ENCODE assay signal across 8 cellular contexts in the genomic region with DNA sequence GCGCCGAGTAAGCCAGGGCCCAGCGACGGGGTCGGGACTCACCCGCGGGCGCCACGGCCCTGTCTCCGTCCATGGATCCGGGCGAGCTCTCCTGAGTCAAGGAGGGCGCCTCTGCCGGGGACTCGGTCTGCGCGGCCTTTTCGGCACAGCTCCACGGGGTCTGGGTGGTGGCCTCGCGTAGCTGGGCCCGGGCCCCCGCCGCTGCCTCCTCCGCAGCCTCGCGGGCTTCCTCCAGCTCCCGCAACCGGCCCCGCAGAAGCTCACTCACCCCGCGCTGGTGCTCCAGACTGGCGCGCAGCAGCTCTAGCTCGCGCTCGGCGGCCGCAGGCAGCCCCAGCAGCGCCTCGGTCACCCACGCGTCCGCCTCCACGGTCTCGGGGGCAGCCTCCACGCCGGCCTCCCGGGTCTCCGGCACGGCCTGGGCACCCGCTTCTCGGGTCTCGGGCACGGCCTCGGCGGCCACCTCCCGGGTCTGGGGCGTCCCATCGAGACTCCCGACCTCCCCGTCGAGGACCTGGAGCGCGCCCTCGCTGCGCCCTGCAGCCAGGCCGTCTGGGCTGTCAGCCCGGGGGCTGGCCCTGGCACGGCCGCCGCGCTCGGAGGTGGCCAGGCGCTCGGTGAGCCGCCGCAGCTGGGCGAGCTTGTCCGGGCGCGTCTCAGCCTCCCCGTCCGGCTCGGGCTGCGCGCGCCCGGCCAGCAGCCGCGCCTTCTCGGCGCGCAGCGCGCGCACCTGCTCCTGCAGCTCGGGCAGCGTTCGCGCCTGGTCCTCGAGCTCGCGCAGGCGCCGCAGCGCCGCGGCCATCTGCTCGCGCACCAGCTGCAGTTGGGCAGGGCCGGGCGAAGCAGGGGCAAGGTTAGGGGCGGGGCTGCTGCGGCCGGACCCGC. TPM values are rescaled to one million over a fixed set of nuclear protein-coding genes. Genes with fewer than 3 reads are reported as not detected.
DNase-seq lines count a peak whose midpoint lies in the region; ATAC-seq and TF ChIP-seq lines count a peak whose summit lies in the region.

No MANE protein-coding gene starts in this region.

- peaks cover 4% of the 10 kb centered on the region for H3K4me1 Mint-ChIP-seq in CD8-positive, alpha-beta T cell (ENCODE audit: low read depth)
- H3K4me1 Mint-ChIP-seq in MCF 10A (ENCODE audit: insufficient read depth, unreplicated experiment) = no peaks in the 10 kb centered on the region

- in situ Hi-C loops in GM23248 (cut with MboI) = no loop called here

- H3K36me3 Mint-ChIP-seq in CD8-positive, alpha-beta T cell = no peaks in the 10 kb centered on the region
- no peaks in the 10 kb centered on the region for H3K36me3 Mint-ChIP-seq in MCF 10A (ENCODE audit: insufficient read depth, unreplicated experiment)

- H3K79me2 ChIP-seq in GM23248 (ENCODE audit: insufficient read depth) = no peaks in the 10 kb centered on the region

- intact Hi-C loops in CD8-positive, alpha-beta T cell (cut with DNase I, micrococcal nuclease) = no loop called here
- intact Hi-C loops in MCF 10A (cut with micrococcal nuclease) = no loop called here

- H3K4me1 ChIP-seq in CD8-positive, alpha-beta T cell (ENCODE audit: insufficient read depth, low read length) = peaks cover 6% of the 10 kb centered on the region
- H3K4me1 ChIP-seq in GM23248 (ENCODE audit: insufficient read depth) (no peaks in the 10 kb centered on the region), upper lobe of left lung (peaks cover 22 to 55% (median 44%) of the 10 kb centered on the region in 4 donors)

- H3K27ac Mint-ChIP-seq in CD8-positive, alpha-beta T cell = no peak overlapping the region
- no peak overlapping the region for H3K27ac Mint-ChIP-seq in MCF 10A (ENCODE audit: low read depth, unreplicated experiment)

- H3K9ac ChIP-seq in GM23248 = no peak overlapping the region

- no peaks in the 10 kb centered on the region for H4K20me1 ChIP-seq in GM23248 (ENCODE audit: insufficient read depth)

- no peaks in the 10 kb centered on the region for H3K9me3 ChIP-seq in CD8-positive, alpha-beta T cell (ENCODE audit: low read length)
- H3K9me3 ChIP-seq in GM23248 (ENCODE audit: low read depth) (no peaks in the 10 kb centered on the region), upper lobe of left lung (no peaks in the 10 kb centered on the region)

- POLR2A ChIA-PET in CD8-positive, alpha-beta T cell (lab: Charles Lee) = no interaction called here
- POLR2A ChIA-PET in MCF 10A (lab: Yijun Ruan, JAX) = interaction anchor here (0.6 to 4.4 kb wide), 12 partner anchors 9 to 741 kb away, joined by 3 to 70 read pairs (median 3); partner anchors contain the start of genes HNRNPM, NDUFA7, RAB11B and RPS28

- H3K9me3 Mint-ChIP-seq in CD8-positive, alpha-beta T cell = no peaks in the 10 kb centered on the region
- H3K9me3 Mint-ChIP-seq in MCF 10A (ENCODE audit: unreplicated experiment) = no peaks in the 10 kb centered on the region

- H3K9me2 ChIP-seq in GM23248 (ENCODE audit: insufficient read depth) = no peaks in the 10 kb centered on the region

- peak overlapping the region; percentile 42 for H3K4me3 Mint-ChIP-seq in CD8-positive, alpha-beta T cell
- H3K4me3 Mint-ChIP-seq in MCF 10A (ENCODE audit: unreplicated experiment) = peak overlapping the region; percentile 50

- no peak for TF ChIP-seq EP300 in upper lobe of left lung (IDR thresholded peaks at IDR 0.05)

- H2AFZ ChIP-seq in GM23248 = peak overlapping the region; percentile 52; the same call in 1 of the 2 replicates

- no peak overlapping the region for H3K4me3 ChIP-seq in CD8-positive, alpha-beta T cell (ENCODE audit: low read depth, low read length)
- H3K4me3 ChIP-seq in GM23248 = peak overlapping the region; percentile 55
- peak overlapping the region in 3 of 4 donors; percentile 38 to 45 (median 38) for H3K4me3 ChIP-seq in upper lobe of left lung

- H3K27me3 Mint-ChIP-seq in CD8-positive, alpha-beta T cell (ENCODE audit: low read depth) = peaks cover 24% of the 10 kb centered on the region
- H3K27me3 Mint-ChIP-seq in MCF 10A (ENCODE audit: insufficient read depth, unreplicated experiment) = no peaks in the 10 kb centered on the region

- H3K27ac ChIP-seq in CD8-positive, alpha-beta T cell (ENCODE audit: low read depth, low read length) = no peak overlapping the region
- H3K27ac ChIP-seq in GM23248 (no peak overlapping the region), upper lobe of left lung (peak overlapping the region in 2 of 4 donors; percentile 59 to 61)

- no peaks in the 10 kb centered on the region for H3K36me3 ChIP-seq in CD8-positive, alpha-beta T cell (ENCODE audit: insufficient read depth, low read length)
- H3K36me3 ChIP-seq in GM23248 (ENCODE audit: low read depth) (no peaks in the 10 kb centered on the region), upper lobe of left lung (peaks cover 0 to 41% (median 19%) of the 10 kb centered on the region in 4 donors)

- H3K27me3 ChIP-seq in CD8-positive, alpha-beta T cell (ENCODE audit: insufficient read depth, low read length) = no peaks in the 10 kb centered on the region
- H3K27me3 ChIP-seq in GM23248 (replicated peaks; ENCODE audit: insufficient read depth) = peaks cover 12% of the 10 kb centered on the region
- peaks cover 0 to 27% (median 11%) of the 10 kb centered on the region in 4 donors for H3K27me3 ChIP-seq in upper lobe of left lung

- no peak for TF ChIP-seq CTCF in CD8-positive, alpha-beta T cell (IDR thresholded peaks at IDR 0.05)
- TF ChIP-seq CTCF in MCF 10A (IDR thresholded peaks at IDR 0.05; ENCODE audit: unreplicated experiment) (no peak), upper lobe of left lung (IDR thresholded peaks at IDR 0.05) (no peak)

- ATAC-seq in CD8-positive, alpha-beta T cell = peak; percentile 36
- peak; percentile 88 for ATAC-seq in left lobe of liver
- peak; percentile 48 to 73 for ATAC-seq in upper lobe of left lung (ENCODE audit: low FRiP score in 2 of 2)
- ATAC-seq in GM18861 (IDR thresholded peaks at IDR 0.05; ENCODE audit: unreplicated experiment) = no peak
- ATAC-seq in HG03378 (IDR thresholded peaks at IDR 0.05; ENCODE audit: unreplicated experiment) = no peak

- TF ChIP-seq POLR2A in upper lobe of left lung (IDR thresholded peaks at IDR 0.05) = no peak

- 1 to 3% methylated on average over 78 to 80 of the region's 117 CpGs for WGBS in GM23248 (ENCODE audit: low coverage in 1 of 2, low lambda C conversion rate in 2 of 2, missing lambda C conversion rate in 2 of 2), 2 experiments
- WGBS in upper lobe of left lung, 2 donors = 37 to 53% methylated on average over 6 to 76 of the region's 117 CpGs

- DNase-seq in CD8-positive, alpha-beta T cell = no peak
- DNase-seq in GM23248 (peak; percentile 83), NCI-H748 (lab: John Stamatoyannopoulos, UW; ENCODE audit: unreplicated experiment) (peak; percentile 85), MCF 10A (ENCODE audit: unreplicated experiment) (peak; percentile 71), left lobe of liver (ENCODE audit: low spot score) (no peak), upper lobe of left lung (peak; percentile 63 to 95)

- no TSS peak for BruUV-seq in MCF 10A (replicated peaks; lab: Mats Ljungman, UMichigan)

- CTCF ChIA-PET in CD8-positive, alpha-beta T cell (lab: Charles Lee) = interaction anchor here (0.9 to 3.0 kb wide), 6 partner anchors 8 to 245 kb away, joined by 3 to 11 read pairs (median 4); no protein-coding TSS in a partner anchor
- CTCF ChIA-PET in MCF 10A (lab: Yijun Ruan, JAX) = interaction anchor here (0.6 to 2.3 kb wide), 11 partner anchors 8 to 244 kb away, joined by 3 to 12 read pairs (median 5); partner anchors contain the start of gene ZNF414

- no peaks in the 10 kb centered on the region for H3F3A ChIP-seq in GM23248 (ENCODE audit: insufficient read depth)

- H3K4me2 ChIP-seq in GM23248 (ENCODE audit: unreplicated experiment) = peak overlapping the region; percentile 65

RNA-seq across cellular contexts. Expression of gene KANK3, which starts 8.4 kb away (rescaled TPM):
- total RNA-seq in CD8-positive, alpha-beta T cell = 1 to 10 TPM in 1 of 2 experiments, under 1 TPM in 1; 0.78 to 1.4 TPM
- total RNA-seq in GM23248 (2014; rRNA removed; shearing (Covaris generic)) = 0.11 and 0.63 TPM in 2 replicates
- polyA plus RNA-seq in GM23248 (2016; fragmentation: Nextera tagmentation; extraction: Ambion mirVana) = not detected in 2 replicates
- total RNA-seq in MCF 10A (2022) (0.79 and 1.2 TPM in 2 replicates), left lobe of liver (7.2 TPM), upper lobe of left lung (100 to 1,000 TPM in 1 of 6 donors, 10 to 100 TPM in 5; 27.7 to 109 (median 56.9) TPM)

RNA-seq across cellular contexts. Expression of gene RPS28, which starts 13.4 kb away (rescaled TPM):
- 1,000 to 10,000 TPM; 3,224 to 3,257 TPM for total RNA-seq in CD8-positive, alpha-beta T cell
- total RNA-seq in GM23248 (2014; rRNA removed; shearing (Covaris generic)) = 116 and 235 TPM in 2 replicates
- polyA plus RNA-seq in GM23248 (2016; fragmentation: Nextera tagmentation; extraction: Ambion mirVana) = 580 and 587 TPM in 2 replicates
- total RNA-seq in MCF 10A (2022) (2,247 and 2,362 TPM in 2 replicates), left lobe of liver (653 TPM), upper lobe of left lung (1,000 to 10,000 TPM in 2 of 6 donors, 100 to 1,000 TPM in 4; 282 to 1,919 (median 843) TPM)

RNA-seq across cellular contexts. Expression of gene NDUFA7, which starts 13.5 kb away (rescaled TPM):
- total RNA-seq in CD8-positive, alpha-beta T cell = 10 to 100 TPM; 19.8 to 28.9 TPM
- 17.6 and 30.7 TPM in 2 replicates for total RNA-seq in GM23248 (2014; rRNA removed; shearing (Covaris generic))
- polyA plus RNA-seq in GM23248 (2016; fragmentation: Nextera tagmentation; extraction: Ambion mirVana) = 105 and 108 TPM in 2 replicates
- total RNA-seq in MCF 10A (2022) (83.2 and 91.8 TPM in 2 replicates), left lobe of liver (28.5 TPM), upper lobe of left lung (10 to 100 TPM; 13.6 to 50.9 (median 31.1) TPM)

RNA-seq across cellular contexts. Expression of gene CD320, which starts 26.5 kb away (rescaled TPM):
- total RNA-seq in CD8-positive, alpha-beta T cell = 10 to 100 TPM; 15.7 to 19.1 TPM
- total RNA-seq in GM23248 (2014; rRNA removed; shearing (Covaris generic)) = 55.8 and 65.8 TPM in 2 replicates
- polyA plus RNA-seq in GM23248 (2016; fragmentation: Nextera tagmentation; extraction: Ambion mirVana) = 72.2 and 79.4 TPM in 2 replicates
- total RNA-seq in MCF 10A (2022) (39.2 and 68.8 TPM in 2 replicates), left lobe of liver (16.3 TPM), upper lobe of left lung (10 to 100 TPM; 10.5 to 54.0 (median 27.3) TPM)

RNA-seq across cellular contexts. Expression of gene ANGPTL4, which starts 29.3 kb away (rescaled TPM):
- not detected for total RNA-seq in CD8-positive, alpha-beta T cell
- total RNA-seq in GM23248 (2014; rRNA removed; shearing (Covaris generic)) = 11.4 and 13.1 TPM in 2 replicates
- polyA plus RNA-seq in GM23248 (2016; fragmentation: Nextera tagmentation; extraction: Ambion mirVana) = 37.9 and 39.9 TPM in 2 replicates
- total RNA-seq in MCF 10A (2022) (12.6 and 32.8 TPM in 2 replicates), left lobe of liver (64.2 TPM), upper lobe of left lung (10 to 100 TPM in 4 of 6 donors, 1 to 10 TPM in 1, not detected in 1; 1.8 to 27.7 (median 13.4) TPM)

Comparison
In these comparisons a context has a peak if more than half of its experiments do, and no peak if none do; other contexts are left out.
1. ATAC-seq: peak in CD8-positive, alpha-beta T cell (single experiment), left lobe of liver (single experiment) and upper lobe of left lung (2 of 2); none in GM18861 (single experiment) and HG03378 (single experiment).
2. DNase-seq: peak in GM23248 (single experiment), NCI-H748 (single experiment), MCF 10A (single experiment) and upper lobe of left lung (2 of 2); none in CD8-positive, alpha-beta T cell (0 of 7) and left lobe of liver (single experiment).